15 cellular contexts compared by ENCODE assay signal in the genomic region with DNA sequence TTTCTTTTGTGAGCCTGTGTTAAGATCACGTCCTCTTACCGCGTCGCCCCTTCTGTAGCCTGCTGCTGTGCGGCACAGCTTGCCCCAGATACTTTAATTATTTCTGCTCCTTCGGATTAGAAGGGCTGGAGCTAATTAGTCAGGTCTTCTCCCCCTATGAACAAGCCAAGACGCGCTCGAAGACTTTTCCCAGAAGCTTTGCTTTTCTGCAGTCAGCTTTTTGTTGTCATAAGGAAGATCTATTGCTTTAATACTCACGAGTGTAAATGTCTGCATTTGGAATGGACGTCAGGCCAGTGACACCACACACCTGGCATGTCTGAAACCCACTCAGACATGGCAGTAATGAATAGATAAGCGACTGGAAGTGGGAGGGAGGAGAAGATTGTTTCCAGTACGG.
DNase-seq lines count a peak whose midpoint lies in the region; ATAC-seq and TF ChIP-seq lines count a peak whose summit lies in the region.
"Had no signal": no experiment of that assay in that cellular context is flagged by ENCODE, and none has a peak within 500 bp of the region (broad histone marks: within the 10 kb centered on the region; RNA-seq: fewer than 3 reads in every experiment).

No MANE protein-coding gene starts in this region.

- H3K9ac ChIP-seq in parathyroid adenoma = no peak overlapping the region

- H3K4me1 ChIP-seq in parathyroid adenoma = no peaks in the 10 kb centered on the region
- H3K4me1 ChIP-seq: lower lobe of right lung had no signal

- H3K4me2 ChIP-seq in parathyroid adenoma (ENCODE audit: low read length) = peak overlapping the region; percentile 48
- H3K4me2 ChIP-seq: hepatocyte had no signal

- H3K36me3 ChIP-seq in parathyroid adenoma (ENCODE audit: control insufficient read depth, insufficient read depth, low read length) = no peaks in the 10 kb centered on the region
- H3K36me3 ChIP-seq: BE2C, lower lobe of right lung had no signal

- TF ChIP-seq CTCF in choroid plexus epithelial cell (conservative IDR thresholded peaks at IDR 0.05; ENCODE audit: low read depth, low read length) = no peak
- TF ChIP-seq CTCF in parathyroid adenoma (IDR thresholded peaks at IDR 0.05) = no peak

- H3K79me2 ChIP-seq in parathyroid adenoma = no peaks in the 10 kb centered on the region
- H3K79me2 ChIP-seq: hepatocyte had no signal

- H3K9me3 ChIP-seq in parathyroid adenoma (ENCODE audit: control insufficient read depth, low read length) = no peaks in the 10 kb centered on the region
- H3K9me3 ChIP-seq: BE2C, lower lobe of right lung had no signal

- no peak overlapping the region for H3K27ac ChIP-seq in parathyroid adenoma
- H3K27ac ChIP-seq: hepatocyte, lower lobe of right lung had no signal

- no peak for ATAC-seq in GM19328 (IDR thresholded peaks at IDR 0.05; ENCODE audit: unreplicated experiment)
- ATAC-seq: lower lobe of right lung; stimulated activated naive B cell treated with anti-CD40 and anti-IgM and Interleukin-4, amounts not matched to agents 10 μg/mL and 1 μg/mL and 100 μg/mL, for 72 hours had no signal

- H2AFZ ChIP-seq in parathyroid adenoma = no peak overlapping the region
- H2AFZ ChIP-seq: hepatocyte had no signal

- no peak overlapping the region for H3K4me3 ChIP-seq in choroid plexus epithelial cell (ENCODE audit: low read depth, low read length)
- no peak overlapping the region for H3K4me3 ChIP-seq in parathyroid adenoma (ENCODE audit: low read depth, low read length)
- H3K4me3 ChIP-seq: hepatocyte, lower lobe of right lung had no signal

- no peaks in the 10 kb centered on the region for H3K27me3 ChIP-seq in parathyroid adenoma (ENCODE audit: control insufficient read depth, insufficient read depth, low read length)
- H3K27me3 ChIP-seq: BE2C had no signal

- DNase-seq in D341Med (ENCODE audit: low spot score) = peak; percentile 50
- peak; percentile 6 for DNase-seq in NCI-H524 treated with DMSO at 0.1 percent for 48 hours (lab: John Stamatoyannopoulos, UW)
- peak; percentile 4 for DNase-seq in choroid plexus epithelial cell (ENCODE audit: low read depth)
- no peak for DNase-seq in NCI-H2107 (lab: John Stamatoyannopoulos, UW)
- no peak for DNase-seq in glomerular visceral epithelial cell (ENCODE audit: extremely low spot score)
- no peak for DNase-seq in amygdala (lab: John Stamatoyannopoulos, UW)
- DNase-seq: BE2C; H9; lower lobe of right lung; NCI-H1092 treated with DMSO at 0.1 percent for 48 hours; stimulated activated CD4-positive, alpha-beta T cell treated with anti-CD3 and anti-CD28 coated beads, Interleukin-2, amount 100 ng/mL, for 48 hours; stimulated activated naive B cell treated with anti-CD40 and anti-IgM and Interleukin-4, amounts not matched to agents 10 μg/mL and 1 μg/mL and 100 μg/mL, for 72 hours had no signal

Comparison
In these comparisons a context has a peak if more than half of its experiments do, and no peak if none do; other contexts are left out.
1. DNase-seq: peak in D341Med (single experiment), NCI-H524 treated with DMSO at 0.1 percent for 48 hours (single experiment) and choroid plexus epithelial cell (single experiment); none in NCI-H2107 (single experiment), glomerular visceral epithelial cell (single experiment) and amygdala (0 of 56).